In genomic region chr16:53743149-53743566, GRCh38 we compare ENCODE assay signal across 8 cellular contexts. TPM values are rescaled to one million over a fixed set of nuclear protein-coding genes. Genes with fewer than 3 reads are reported as not detected.
DNase-seq lines count a peak whose midpoint lies in the region; ATAC-seq and TF ChIP-seq lines count a peak whose summit lies in the region.

No MANE protein-coding gene starts in this region.

- no peak overlapping the region for H3K4me2 ChIP-seq in mesendoderm (ENCODE audit: low read length)

- intact Hi-C loops in activated CD4-positive, alpha-beta T cell treated with anti-CD3 and anti-CD28 coated beads for 36 hours (cut with DNase I, micrococcal nuclease) = loop anchor here in 1 of 2 experiments (2.0 kb wide), 1 partner anchor 38 kb away; the partner anchor contains the start of gene FTO

- peaks cover 25% of the 10 kb centered on the region for H3K4me1 Mint-ChIP-seq in activated CD4-positive, alpha-beta T cell treated with anti-CD3 and anti-CD28 coated beads for 36 hours

- no peaks in the 10 kb centered on the region for H3K79me2 ChIP-seq in mesendoderm (ENCODE audit: control insufficient read depth, insufficient read depth, low read length)

- H3K27ac ChIP-seq in mesendoderm (ENCODE audit: low read depth, low read length) = no peak overlapping the region
- H3K27ac ChIP-seq in gastroesophageal sphincter = no peak overlapping the region

- H3K4me3 ChIP-seq in LNCaP clone FGC (ENCODE audit: low read depth, low read length) (no peak overlapping the region), astrocyte of the cerebellum (ENCODE audit: low read depth, low read length) (no peak overlapping the region), mesendoderm (ENCODE audit: low read length) (no peak overlapping the region), gastroesophageal sphincter (no peak overlapping the region)

- H2BK15ac ChIP-seq in mesendoderm (replicated peaks; ENCODE audit: low read depth) = no peak overlapping the region

- in situ Hi-C loops in astrocyte of the cerebellum (cut with HindIII; ENCODE audit: low sequenced_read_pairs) = no loop called here

- no peak for TF ChIP-seq EP300 in gastroesophageal sphincter (IDR thresholded peaks at IDR 0.05)

- peaks cover 1% of the 10 kb centered on the region for H3K79me1 ChIP-seq in mesendoderm (ENCODE audit: low read length)

- H3K27me3 ChIP-seq in mesendoderm (ENCODE audit: insufficient read depth, low read length, poor library complexity) (no peaks in the 10 kb centered on the region), gastroesophageal sphincter (no peaks in the 10 kb centered on the region)

- DNase-seq in activated CD4-positive, alpha-beta T cell treated with anti-CD3 and anti-CD28 coated beads for 36 hours = peak; percentile 48
- no peak for DNase-seq in activated CD4-positive, alpha-beta T cell treated with anti-CD3 and anti-CD28 coated beads for 1 hour
- DNase-seq in LNCaP clone FGC (ENCODE audit: low read depth) (no peak), astrocyte of the cerebellum (ENCODE audit: low read depth) (no peak), mesendoderm (peak; percentile 72), ureter (ENCODE audit: low spot score) (no peak), NCI-H526 treated with DMSO at 0.1 percent for 48 hours (lab: John Stamatoyannopoulos, UW) (no peak)

- no peak for TF ChIP-seq POLR2A in gastroesophageal sphincter (IDR thresholded peaks at IDR 0.05)

- H3K4ac ChIP-seq in mesendoderm (ENCODE audit: low read depth, low read length) = no peak overlapping the region

- no peak overlapping the region for H3K27ac Mint-ChIP-seq in activated CD4-positive, alpha-beta T cell treated with anti-CD3 and anti-CD28 coated beads for 36 hours

- H3K9me3 ChIP-seq in gastroesophageal sphincter = no peaks in the 10 kb centered on the region

- no peak overlapping the region for H3K23ac ChIP-seq in mesendoderm (ENCODE audit: low read length)

- no peak overlapping the region for H3K56ac ChIP-seq in mesendoderm (ENCODE audit: low read length)

- no peak overlapping the region for H2BK120ac ChIP-seq in mesendoderm (ENCODE audit: low read depth, low read length)

- H4K8ac ChIP-seq in mesendoderm (ENCODE audit: low read depth, low read length) = no peak overlapping the region

- H3K4me1 ChIP-seq in mesendoderm (ENCODE audit: control insufficient read depth, low read depth, low read length) (peaks cover 12% of the 10 kb centered on the region), gastroesophageal sphincter (peaks cover 9 to 28% (median 10%) of the 10 kb centered on the region in 3 donors)

- POLR2A ChIA-PET in activated CD4-positive, alpha-beta T cell treated with anti-CD3 and anti-CD28 coated beads for 36 hours (lab: Charles Lee) = no interaction called here

- H3K9ac ChIP-seq in mesendoderm (ENCODE audit: low read length) = no peak overlapping the region

- WGBS in mesendoderm (ENCODE audit: extremely low coverage, insufficient coverage, low lambda C conversion rate) = no CpG with 5 or more reads among the region's 3 CpGs
- 65 to 83% methylated on average over 2 to 3 of the region's 3 CpGs for WGBS in gastroesophageal sphincter (ENCODE audit: low coverage in 1 of 2), 2 donors

- TF ChIP-seq CTCF in LNCaP clone FGC (IDR thresholded peaks at IDR 0.05; ENCODE audit: control insufficient read depth, extremely low read depth, insufficient read depth) (peak; percentile 50), astrocyte of the cerebellum (IDR thresholded peaks at IDR 0.05; ENCODE audit: low read depth, low read length, missing control alignments) (peak; percentile 67), gastroesophageal sphincter (IDR thresholded peaks at IDR 0.05) (peak in 2 of 4 experiments; percentile 16 to 48)

- no peaks in the 10 kb centered on the region for H3K27me3 Mint-ChIP-seq in activated CD4-positive, alpha-beta T cell treated with anti-CD3 and anti-CD28 coated beads for 36 hours

- peaks cover 9% of the 10 kb centered on the region for H3K36me3 Mint-ChIP-seq in activated CD4-positive, alpha-beta T cell treated with anti-CD3 and anti-CD28 coated beads for 36 hours (ENCODE audit: low read depth)

- H3K18ac ChIP-seq in mesendoderm (ENCODE audit: low read length) = no peak overlapping the region

- no peak overlapping the region for H3K4me3 Mint-ChIP-seq in activated CD4-positive, alpha-beta T cell treated with anti-CD3 and anti-CD28 coated beads for 36 hours

- H2BK5ac ChIP-seq in mesendoderm (ENCODE audit: low read length) = no peak overlapping the region

- no peak overlapping the region for H2AK5ac ChIP-seq in mesendoderm (ENCODE audit: low read length)

- no peak for ATAC-seq in activated CD4-positive, alpha-beta T cell treated with anti-CD3 and anti-CD28 coated beads for 36 hours
- no peak for ATAC-seq in gastroesophageal sphincter

- no peaks in the 10 kb centered on the region for H3K36me3 ChIP-seq in mesendoderm (ENCODE audit: control insufficient read depth, insufficient read depth, low read length)
- no peaks in the 10 kb centered on the region for H3K36me3 ChIP-seq in gastroesophageal sphincter

- peaks cover 4% of the 10 kb centered on the region for H3K9me3 Mint-ChIP-seq in activated CD4-positive, alpha-beta T cell treated with anti-CD3 and anti-CD28 coated beads for 36 hours (ENCODE audit: low read depth)

- no peak overlapping the region for H4K5ac ChIP-seq in mesendoderm (ENCODE audit: low read length)

- CTCF ChIA-PET in activated CD4-positive, alpha-beta T cell treated with anti-CD3 and anti-CD28 coated beads for 36 hours (lab: Charles Lee) = interaction anchor here (0.6 to 1.9 kb wide), 14 partner anchors 9 to 1044 kb away, joined by 3 to 14 read pairs (median 4); partner anchors contain the start of genes FTO and RPGRIP1L

RNA-seq across cellular contexts. Expression of gene FTO, which starts 39.2 kb away (rescaled TPM):
- 10 to 100 TPM; 50.9 to 57.6 TPM for total RNA-seq in activated CD4-positive, alpha-beta T cell treated with anti-CD3 and anti-CD28 coated beads for 36 hours
- polyA plus RNA-seq in mesendoderm (2013, experiment 1 of 2) = 31.4 TPM
- 30.9 TPM for polyA plus RNA-seq in mesendoderm (2013, experiment 2 of 2)
- total RNA-seq in ureter = 116 TPM
- total RNA-seq in gastroesophageal sphincter = 100 to 1,000 TPM; 102 to 138 (median 130) TPM

RNA-seq across cellular contexts. Expression of gene RPGRIP1L, which starts 39.5 kb away (rescaled TPM):
- 10 to 100 TPM in 1 of 2 experiments, 1 to 10 TPM in 1; 7.8 to 10.2 TPM for total RNA-seq in activated CD4-positive, alpha-beta T cell treated with anti-CD3 and anti-CD28 coated beads for 36 hours
- 11.0 TPM for polyA plus RNA-seq in mesendoderm (2013, experiment 1 of 2)
- 9.4 TPM for polyA plus RNA-seq in mesendoderm (2013, experiment 2 of 2)
- total RNA-seq in ureter = 14.1 TPM
- total RNA-seq in gastroesophageal sphincter = 1 to 10 TPM; 3.5 to 5.4 (median 4.8) TPM

Comparison
In these comparisons a context has a peak if more than half of its experiments do, and no peak if none do; other contexts are left out.
1. DNase-seq: peak in activated CD4-positive, alpha-beta T cell treated with anti-CD3 and anti-CD28 coated beads for 36 hours (single experiment) and mesendoderm (single experiment); none in activated CD4-positive, alpha-beta T cell treated with anti-CD3 and anti-CD28 coated beads for 1 hour (single experiment), LNCaP clone FGC (single experiment), astrocyte of the cerebellum (single experiment), ureter (single experiment) and NCI-H526 treated with DMSO at 0.1 percent for 48 hours (single experiment).